In the genomic region with DNA sequence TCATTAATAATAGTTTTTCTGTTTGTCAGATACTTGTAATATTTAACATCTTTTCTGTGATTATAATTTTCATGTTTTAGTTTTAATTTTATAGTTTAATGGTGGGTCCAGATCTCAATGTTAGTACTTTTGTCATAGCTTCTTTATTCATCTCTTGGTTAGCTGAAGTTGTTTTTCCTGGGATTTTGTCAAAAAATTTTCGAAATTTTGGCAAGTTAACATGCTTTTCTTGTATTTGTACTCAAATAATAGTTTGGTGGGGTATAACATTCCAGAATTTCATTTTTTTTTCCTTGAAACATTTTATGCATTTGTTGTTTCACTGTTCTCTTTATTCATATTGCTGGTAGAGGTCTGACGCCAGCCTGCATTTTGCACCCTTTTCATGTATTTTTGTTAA, we compare ENCODE assay signal across 14 cellular contexts. TPM values are rescaled to one million over a fixed set of nuclear protein-coding genes. Genes with fewer than 3 reads are reported as not detected.
DNase-seq lines count a peak whose midpoint lies in the region; ATAC-seq and TF ChIP-seq lines count a peak whose summit lies in the region.
"Had no signal": no experiment of that assay in that cellular context is flagged by ENCODE, and none has a peak within 500 bp of the region (broad histone marks: within the 10 kb centered on the region; RNA-seq: fewer than 3 reads in every experiment).

No MANE protein-coding gene starts in this region.

- DNase-seq in adipocyte (ENCODE audit: low read depth) (peak; percentile 33), endothelial cell (ENCODE audit: low spot score) (no peak), mesothelial cell of epicardium (ENCODE audit: low spot score in 2 of 2, unreplicated experiment in 2 of 2) (no peak), psoas muscle (no peak), GM13977 (ENCODE audit: low spot score) (no peak), GM10248 (ENCODE audit: extremely low spot score) (no peak)
- DNase-seq: C1 segment of cervical spinal cord; CD4-positive, alpha-beta T cell; DMS79 treated with DMSO at 0.1 percent for 48 hours had no signal

- peak overlapping the region; percentile 63 for H3K4me3 ChIP-seq in adipocyte (ENCODE audit: low read length)
- no peak overlapping the region for H3K4me3 ChIP-seq in psoas muscle
- H3K4me3 ChIP-seq: HAP-1 had no signal

- peaks cover 36% of the 10 kb centered on the region for H3K4me1 ChIP-seq in adipocyte (ENCODE audit: control insufficient read depth, insufficient read depth, low read length)
- H3K4me1 ChIP-seq in psoas muscle = peaks cover 35% of the 10 kb centered on the region
- H3K4me1 ChIP-seq: HAP-1 had no signal

- intact Hi-C loops in psoas muscle (cut with DNase I) = no loop called here

- no peak overlapping the region for H3K9ac ChIP-seq in adipocyte (ENCODE audit: low read length)

- POLR2A ChIA-PET in GM10248 (lab: Yijun Ruan, JAX) = no interaction called here

- no peak for TF ChIP-seq CTCF in endothelial cell (IDR thresholded peaks at IDR 0.05; ENCODE audit: unreplicated experiment)
- TF ChIP-seq CTCF in mesothelial cell of epicardium (IDR thresholded peaks at IDR 0.05; ENCODE audit: unreplicated experiment) = no peak
- TF ChIP-seq CTCF in psoas muscle (IDR thresholded peaks at IDR 0.05) = no peak
- no peak for TF ChIP-seq CTCF in GM13977 (IDR thresholded peaks at IDR 0.05; ENCODE audit: extremely low read depth, insufficient read depth, missing control alignments)
- no peak for TF ChIP-seq CTCF in GM10248 (IDR thresholded peaks at IDR 0.05; ENCODE audit: control extremely low read depth, extremely low read depth, low read depth, missing control alignments)

- H3K4me3 Mint-ChIP-seq in endothelial cell (ENCODE audit: unreplicated experiment) = no peak overlapping the region
- no peak overlapping the region for H3K4me3 Mint-ChIP-seq in mesothelial cell of epicardium
- no peak overlapping the region for H3K4me3 Mint-ChIP-seq in stimulated activated memory B cell treated with anti-CD40 and anti-IgM and Interleukin-4, amounts not matched to agents 10 μg/mL and 1 μg/mL and 100 μg/mL, for 72 hours
- H3K4me3 Mint-ChIP-seq: B cell; CD4-positive, alpha-beta T cell had no signal

- H3K27ac Mint-ChIP-seq in endothelial cell (ENCODE audit: unreplicated experiment) = peak overlapping the region; percentile 15
- H3K27ac Mint-ChIP-seq in mesothelial cell of epicardium = peak overlapping the region; percentile 36
- H3K27ac Mint-ChIP-seq in stimulated activated memory B cell treated with anti-CD40 and anti-IgM and Interleukin-4, amounts not matched to agents 10 μg/mL and 1 μg/mL and 100 μg/mL, for 72 hours = no peak overlapping the region
- H3K27ac Mint-ChIP-seq: B cell; CD4-positive, alpha-beta T cell had no signal

- H3K36me3 ChIP-seq in adipocyte (ENCODE audit: control insufficient read depth, insufficient read depth, low read length, severe bottlenecking) (peaks cover 42% of the 10 kb centered on the region), psoas muscle (ENCODE audit: insufficient read depth in 1 of 2, low read depth in 1 of 2) (peaks cover 7 to 74% of the 10 kb centered on the region in 2 donors)

- H3K9me3 Mint-ChIP-seq in endothelial cell (ENCODE audit: unreplicated experiment) = no peaks in the 10 kb centered on the region
- peaks cover 8% of the 10 kb centered on the region for H3K9me3 Mint-ChIP-seq in mesothelial cell of epicardium
- H3K9me3 Mint-ChIP-seq in stimulated activated memory B cell treated with anti-CD40 and anti-IgM and Interleukin-4, amounts not matched to agents 10 μg/mL and 1 μg/mL and 100 μg/mL, for 72 hours = no peaks in the 10 kb centered on the region

- no peaks in the 10 kb centered on the region for H3K27me3 ChIP-seq in adipocyte (replicated peaks; ENCODE audit: control insufficient read depth, insufficient read depth, low read length)
- no peaks in the 10 kb centered on the region for H3K27me3 ChIP-seq in psoas muscle (ENCODE audit: insufficient read depth in 3 of 3, low read length in 2 of 3)

- peak overlapping the region; percentile 38 for H3K27ac ChIP-seq in psoas muscle

- H3K4me1 Mint-ChIP-seq in endothelial cell (ENCODE audit: unreplicated experiment) (peaks cover 6% of the 10 kb centered on the region), mesothelial cell of epicardium (peaks cover 11% of the 10 kb centered on the region)
- peaks cover 14% of the 10 kb centered on the region for H3K4me1 Mint-ChIP-seq in stimulated activated memory B cell treated with anti-CD40 and anti-IgM and Interleukin-4, amounts not matched to agents 10 μg/mL and 1 μg/mL and 100 μg/mL, for 72 hours
- H3K4me1 Mint-ChIP-seq: B cell had no signal

- no peak for ATAC-seq in psoas muscle
- no peak for ATAC-seq in stimulated activated memory B cell treated with anti-CD40 and anti-IgM and Interleukin-4, amounts not matched to agents 10 μg/mL and 1 μg/mL and 100 μg/mL, for 72 hours
- no peak for ATAC-seq in HG02678 (IDR thresholded peaks at IDR 0.05; ENCODE audit: unreplicated experiment)
- ATAC-seq: HepG2 had no signal

- CTCF ChIA-PET in GM10248 (lab: Yijun Ruan, JAX) = interaction anchor here (1.0 to 2.2 kb wide), 2 partner anchors 12 to 179 kb away, joined by 3 to 13 read pairs; no protein-coding TSS in a partner anchor

- H3K36me3 Mint-ChIP-seq in endothelial cell (ENCODE audit: low read depth, unreplicated experiment) (peaks cover 38% of the 10 kb centered on the region), mesothelial cell of epicardium (peaks cover 39% of the 10 kb centered on the region)
- peaks cover 79% of the 10 kb centered on the region for H3K36me3 Mint-ChIP-seq in stimulated activated memory B cell treated with anti-CD40 and anti-IgM and Interleukin-4, amounts not matched to agents 10 μg/mL and 1 μg/mL and 100 μg/mL, for 72 hours

- peaks cover 2% of the 10 kb centered on the region for H3K27me3 Mint-ChIP-seq in endothelial cell (ENCODE audit: unreplicated experiment)
- H3K27me3 Mint-ChIP-seq in mesothelial cell of epicardium (ENCODE audit: low read depth) = no peaks in the 10 kb centered on the region
- H3K27me3 Mint-ChIP-seq in stimulated activated memory B cell treated with anti-CD40 and anti-IgM and Interleukin-4, amounts not matched to agents 10 μg/mL and 1 μg/mL and 100 μg/mL, for 72 hours = no peaks in the 10 kb centered on the region
- H3K27me3 Mint-ChIP-seq: B cell; CD4-positive, alpha-beta T cell had no signal

- H3K9me3 ChIP-seq in adipocyte (ENCODE audit: control insufficient read depth, low read length) = no peaks in the 10 kb centered on the region
- H3K9me3 ChIP-seq in psoas muscle = no peaks in the 10 kb centered on the region

- in situ Hi-C loops in GM13977 (cut with MboI; ENCODE audit: low pct_unique_long_range_greater_than_20kb, low sequenced_read_pairs, unreplicated experiment) = no loop called here

- 57 to 66% (median 59%) methylated on average over 2 of the region's 2 CpGs for WGBS in psoas muscle, 3 donors

RNA-seq across cellular contexts. Expression of a gene that starts 45.5 kb away (rescaled TPM):
- total RNA-seq in endothelial cell (ENCODE audit: unreplicated experiment) (220 TPM), mesothelial cell of epicardium (148 to 157 TPM (median 153 TPM) in 3 replicates), psoas muscle (100 to 1,000 TPM; 238 to 607 (median 348) TPM)
- polyA plus RNA-seq in psoas muscle = 100 to 1,000 TPM; 218 to 576 (median 270) TPM
